8 cellular contexts compared by ENCODE assay signal in the genomic region with DNA sequence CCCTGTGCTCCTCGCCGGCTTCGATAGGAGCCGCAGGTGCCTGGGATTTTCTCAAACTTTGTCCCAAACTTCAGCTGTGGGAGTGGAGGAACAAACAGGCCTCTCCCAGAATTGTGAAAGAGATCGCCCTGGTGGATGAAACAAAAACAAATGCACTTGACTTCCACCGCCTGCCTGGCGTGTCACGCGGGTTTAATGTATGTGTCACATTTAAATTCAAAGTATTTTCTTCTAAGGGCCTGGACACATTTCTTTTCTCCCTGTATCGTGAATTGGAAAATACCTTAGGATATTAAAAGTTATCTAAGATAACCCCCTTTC. TPM values are rescaled to one million over a fixed set of nuclear protein-coding genes. Genes with fewer than 3 reads are reported as not detected.
DNase-seq lines count a peak whose midpoint lies in the region; ATAC-seq and TF ChIP-seq lines count a peak whose summit lies in the region.

No MANE protein-coding gene starts in this region.

- H3K9me3 ChIP-seq in BLaER1 (no peaks in the 10 kb centered on the region), OCI-LY7 (ENCODE audit: low read length) (no peaks in the 10 kb centered on the region)

- in situ Hi-C loops in brain microvascular endothelial cell (cut with HindIII; ENCODE audit: low pct_ligation_motif_present, low sequenced_read_pairs), result no loop called here

- H3K27me3 ChIP-seq in BLaER1 (no peaks in the 10 kb centered on the region), brain microvascular endothelial cell (replicated peaks) (no peaks in the 10 kb centered on the region), layer of hippocampus (ENCODE audit: control insufficient read depth, insufficient read depth, low read length) (no peaks in the 10 kb centered on the region)

- peak overlapping the region; percentile 86; the same call in 1 of the 2 replicates for H2AFZ ChIP-seq in OCI-LY7 (ENCODE audit: low read length)

- BruUV-seq in OCI-LY7 (replicated peaks; lab: Mats Ljungman, UMichigan), result TSS peak; percentile 87

- POLR2A ChIA-PET in OCI-LY7 (lab: Charles Lee), result interaction anchor here (1.1 to 2.2 kb wide), 17 partner anchors 8 to 194 kb away, joined by 3 to 11 read pairs (median 4); partner anchors contain the start of gene NDUFA5

- peak overlapping the region; percentile 95 to 98 for H3K4me3 Mint-ChIP-seq in stimulated activated naive CD8-positive, alpha-beta T cell treated with anti-CD3 and anti-CD28 coated beads, Interleukin-15, amount 100 ng/mL, for 72 hours

- H3K4me1 ChIP-seq in BLaER1, result peaks cover 34% of the 10 kb centered on the region
- H3K4me1 ChIP-seq in OCI-LY7 (ENCODE audit: insufficient read depth, low read length, poor library complexity, severe bottlenecking), result peaks cover 28% of the 10 kb centered on the region

- CTCF ChIA-PET in OCI-LY7 (lab: Charles Lee; ENCODE audit: unreplicated experiment), result no interaction called here

- peak overlapping the region; percentile 95 for H3K9ac ChIP-seq in BLaER1

- H3K36me3 ChIP-seq in BLaER1 (no peaks in the 10 kb centered on the region), OCI-LY7 (ENCODE audit: insufficient read depth, low read length) (peaks cover 8% of the 10 kb centered on the region; the same call in 1 of the 2 replicates), brain microvascular endothelial cell (replicated peaks) (no peaks in the 10 kb centered on the region)

- no peaks in the 10 kb centered on the region for H3K9me3 Mint-ChIP-seq in stimulated activated naive CD8-positive, alpha-beta T cell treated with anti-CD3 and anti-CD28 coated beads, Interleukin-15, amount 100 ng/mL, for 72 hours

- intact Hi-C loops in OCI-LY7 (cut with micrococcal nuclease; ENCODE audit: unreplicated experiment), result loop anchor here (2.0 to 10.0 kb wide), 3 partner anchors 192 to 1175 kb away; partner anchors contain the start of genes IQUB, NDUFA5 and POT1

- H3K27me3 Mint-ChIP-seq in stimulated activated naive CD8-positive, alpha-beta T cell treated with anti-CD3 and anti-CD28 coated beads, Interleukin-15, amount 100 ng/mL, for 72 hours, result no peaks in the 10 kb centered on the region

- peak overlapping the region; percentile 90 for H3K4me2 ChIP-seq in BLaER1
- peak overlapping the region; percentile 92 for H3K4me2 ChIP-seq in OCI-LY7 (ENCODE audit: low read length)

- H3K27ac ChIP-seq in BLaER1 (peak overlapping the region; percentile 93), OCI-LY7 (ENCODE audit: low read depth, low read length, poor library complexity, severe bottlenecking) (peak overlapping the region; percentile 82), brain microvascular endothelial cell (peak overlapping the region; percentile 83), layer of hippocampus (ENCODE audit: low read depth, low read length) (peak overlapping the region; percentile 92)

- H4K20me1 ChIP-seq in BLaER1 (peaks cover 36% of the 10 kb centered on the region), OCI-LY7 (ENCODE audit: insufficient read depth, low read length) (peaks cover 36% of the 10 kb centered on the region)

- H3K9me2 ChIP-seq in OCI-LY7 (ENCODE audit: insufficient read depth, low read length), result no peaks in the 10 kb centered on the region

- peaks cover 52% of the 10 kb centered on the region for H3K4me1 Mint-ChIP-seq in stimulated activated naive CD8-positive, alpha-beta T cell treated with anti-CD3 and anti-CD28 coated beads, Interleukin-15, amount 100 ng/mL, for 72 hours

- TF ChIP-seq CTCF in OCI-LY7 (conservative IDR thresholded peaks at IDR 0.05; ENCODE audit: low read length) (no peak; the same call in 1 of the 2 replicates), brain microvascular endothelial cell (IDR thresholded peaks at IDR 0.05; ENCODE audit: low read depth, low read length, missing control alignments) (peak; percentile 36)

- peak overlapping the region; percentile 92 to 95 for H3K27ac Mint-ChIP-seq in stimulated activated naive CD8-positive, alpha-beta T cell treated with anti-CD3 and anti-CD28 coated beads, Interleukin-15, amount 100 ng/mL, for 72 hours

- peak; percentile 66 for DNase-seq in OCI-LY7 (ENCODE audit: low spot score)
- DNase-seq in brain microvascular endothelial cell, result peak; percentile 62
- no peak for DNase-seq in stimulated activated naive CD8-positive, alpha-beta T cell treated with anti-CD3 and anti-CD28 coated beads, Interleukin-15, amount 100 ng/mL, for 72 hours
- no peak for DNase-seq in islet precursor cell

- peaks cover 59% of the 10 kb centered on the region for H3K79me2 ChIP-seq in OCI-LY7 (ENCODE audit: insufficient read depth, low read depth, low read length)

- H3K4me3 ChIP-seq in BLaER1, result peak overlapping the region; percentile 92
- H3K4me3 ChIP-seq in OCI-LY7 (ENCODE audit: low read depth, low read length, poor library complexity, severe bottlenecking), result peak overlapping the region; percentile 98
- H3K4me3 ChIP-seq in brain microvascular endothelial cell (ENCODE audit: low read depth, low read length), result peak overlapping the region; percentile 84

- ATAC-seq in GM18867 (IDR thresholded peaks at IDR 0.05; ENCODE audit: unreplicated experiment) (peak; percentile 23), HG03064 (IDR thresholded peaks at IDR 0.05; ENCODE audit: low read depth, unreplicated experiment) (peak; percentile 17)
- ATAC-seq in stimulated activated naive CD8-positive, alpha-beta T cell treated with anti-CD3 and anti-CD28 coated beads, Interleukin-15, amount 100 ng/mL, for 72 hours, result peak; percentile 34

RNA-seq across cellular contexts. Expression of gene WASL, which starts 0.7 kb away (rescaled TPM):
- total RNA-seq in OCI-LY7 (2014; rRNA removed; shearing (Covaris generic)), result 3.4 and 4.4 TPM in 2 replicates
- total RNA-seq in OCI-LY7 (2022), result 6.3 and 7.2 TPM in 2 replicates

Comparison
In these comparisons a context has a peak if more than half of its experiments do, and no peak if none do; other contexts are left out.
1. DNase-seq: peak in OCI-LY7 (single experiment) and brain microvascular endothelial cell (single experiment); none in stimulated activated naive CD8-positive, alpha-beta T cell treated with anti-CD3 and anti-CD28 coated beads, Interleukin-15, amount 100 ng/mL, for 72 hours (0 of 2) and islet precursor cell (single experiment).
2. Peak in every context shown above with its lines, with median percentiles within 50 percentile points of each other: H3K27ac ChIP-seq, H3K4me3 ChIP-seq and ATAC-seq.